In genomic region chr7:135335628-135336139, GRCh38 we compare ENCODE assay signal across 1 cellular context.
TF ChIP-seq lines count a peak whose summit lies in the region.

No MANE protein-coding gene starts in this region.

TF ChIP-seq in HepG2, 621 proteins besides CTCF, POLR2A, EP300 and RAD21 (continued from another document and continues in another):
- TF ChIP-seq ARID3A (IDR thresholded peaks at IDR 0.05; ENCODE audit: low read depth, low read length) (no peak), SP5 (CRISPR knock-in tag; IDR thresholded peaks at IDR 0.05; ENCODE audit: borderline replicate concordance, low read depth) (0 out of 2 replicates have a peak, but pooled peaks have one; percentile 11), PHF21A (CRISPR knock-in tag; IDR thresholded peaks at IDR 0.05) (no peak), ZFP91 (CRISPR knock-in tag; IDR thresholded peaks at IDR 0.05; ENCODE audit: borderline replicate concordance) (peak; percentile 57), ZNF207 (IDR thresholded peaks at IDR 0.05; ENCODE audit: borderline replicate concordance) (no peak), ZFP41 (CRISPR knock-in tag; IDR thresholded peaks at IDR 0.05; ENCODE audit: borderline replicate concordance) (no peak), XRCC5 (optimal IDR thresholded peaks at IDR 0.05; ENCODE audit: low read length) (peak; percentile 76), MAX (IDR thresholded peaks at IDR 0.05) (no peak), E2F1 (CRISPR knock-in tag; IDR thresholded peaks at IDR 0.05) (no peak), RBAK (CRISPR knock-in tag; IDR thresholded peaks at IDR 0.05) (no peak), ZNF670 (CRISPR knock-in tag; IDR thresholded peaks at IDR 0.05; ENCODE audit: borderline replicate concordance) (no peak), ZNF235 (CRISPR knock-in tag; IDR thresholded peaks at IDR 0.05; ENCODE audit: borderline replicate concordance) (no peak), EHMT2 (IDR thresholded peaks at IDR 0.05; ENCODE audit: borderline replicate concordance, low read depth, low read length) (peak; percentile 81; the same call in 1 of the 2 replicates), ZEB1 (IDR thresholded peaks at IDR 0.05; ENCODE audit: insufficient replicate concordance, low read depth) (no peak), SCMH1 (CRISPR knock-in tag; IDR thresholded peaks at IDR 0.05; ENCODE audit: borderline replicate concordance) (no peak), NCOA2 (CRISPR knock-in tag; IDR thresholded peaks at IDR 0.05) (no peak), THYN1 (CRISPR knock-in tag; IDR thresholded peaks at IDR 0.05; ENCODE audit: borderline replicate concordance, low read depth) (no peak), ARID5B (CRISPR knock-in tag; IDR thresholded peaks at IDR 0.05) (peak; percentile 47; the same call in 1 of the 2 replicates), CCAR2 (optimal IDR thresholded peaks at IDR 0.05; ENCODE audit: low read depth, low read length) (no peak), MED13 (CRISPR knock-in tag; IDR thresholded peaks at IDR 0.05) (no peak), KDM5A (IDR thresholded peaks at IDR 0.05; ENCODE audit: borderline replicate concordance, low read length) (no peak), ARID2 (CRISPR knock-in tag; IDR thresholded peaks at IDR 0.05; ENCODE audit: borderline replicate concordance) (0 out of 2 replicates have a peak, but pooled peaks have one; percentile 70), IRF1 (CRISPR knock-in tag; IDR thresholded peaks at IDR 0.05; ENCODE audit: low read depth) (no peak), ZSCAN5A (CRISPR knock-in tag; IDR thresholded peaks at IDR 0.05; ENCODE audit: borderline replicate concordance) (peak; percentile 87; the same call in 1 of the 2 replicates), ZNF441 (CRISPR knock-in tag; IDR thresholded peaks at IDR 0.05; ENCODE audit: borderline replicate concordance) (peak; percentile 92), SYNCRIP (IDR thresholded peaks at IDR 0.05; ENCODE audit: insufficient read depth, low read depth, low read length) (no peak), CREB3 (CRISPR knock-in tag; IDR thresholded peaks at IDR 0.05) (no peak), ZNF576 (CRISPR knock-in tag; IDR thresholded peaks at IDR 0.05) (no peak), ZNF790 (CRISPR knock-in tag; IDR thresholded peaks at IDR 0.05; ENCODE audit: borderline replicate concordance) (no peak), TBX2 (CRISPR knock-in tag; IDR thresholded peaks at IDR 0.05; ENCODE audit: borderline replicate concordance) (peak; percentile 73), NFKBIZ (CRISPR knock-in tag; IDR thresholded peaks at IDR 0.05) (peak; percentile 34; the same call in 1 of the 2 replicates), ZNF766 (CRISPR knock-in tag; IDR thresholded peaks at IDR 0.05; ENCODE audit: borderline replicate concordance) (0 out of 2 replicates have a peak, but pooled peaks have one; percentile 54), RBFOX2 (IDR thresholded peaks at IDR 0.05; ENCODE audit: low read depth, low read length) (no peak), ATF5 (CRISPR knock-in tag; IDR thresholded peaks at IDR 0.05; ENCODE audit: low read depth) (no peak), ESRRA (CRISPR knock-in tag; IDR thresholded peaks at IDR 0.05; ENCODE audit: low read depth) (no peak), STAT5B (CRISPR knock-in tag; IDR thresholded peaks at IDR 0.05) (no peak), ZNF569 (CRISPR knock-in tag; IDR thresholded peaks at IDR 0.05; ENCODE audit: borderline replicate concordance) (no peak), NFATC3 (CRISPR knock-in tag; IDR thresholded peaks at IDR 0.05) (no peak), ZNF10 (CRISPR knock-in tag; IDR thresholded peaks at IDR 0.05; ENCODE audit: borderline replicate concordance, low read depth) (no peak), ZNF335 (CRISPR knock-in tag; IDR thresholded peaks at IDR 0.05) (peak; percentile 83; the same call in 1 of the 2 replicates), PRDM4 (CRISPR knock-in tag; IDR thresholded peaks at IDR 0.05; ENCODE audit: borderline replicate concordance) (no peak), ZBTB2 (CRISPR knock-in tag; IDR thresholded peaks at IDR 0.05; ENCODE audit: low read depth) (no peak), ZNF768 (CRISPR knock-in tag; IDR thresholded peaks at IDR 0.05) (no peak), MXD3 (CRISPR knock-in tag; IDR thresholded peaks at IDR 0.05) (peak; percentile 62; the same call in 1 of the 2 replicates), ZNF562 (CRISPR knock-in tag; IDR thresholded peaks at IDR 0.05; ENCODE audit: borderline replicate concordance) (no peak), ZNF225 (CRISPR knock-in tag; IDR thresholded peaks at IDR 0.05) (no peak), ZSCAN31 (CRISPR knock-in tag; IDR thresholded peaks at IDR 0.05; ENCODE audit: low read depth) (peak; percentile 83; the same call in 1 of the 2 replicates)
